Comparison of ENCODE assay signal across 22 cellular contexts in the genomic region with DNA sequence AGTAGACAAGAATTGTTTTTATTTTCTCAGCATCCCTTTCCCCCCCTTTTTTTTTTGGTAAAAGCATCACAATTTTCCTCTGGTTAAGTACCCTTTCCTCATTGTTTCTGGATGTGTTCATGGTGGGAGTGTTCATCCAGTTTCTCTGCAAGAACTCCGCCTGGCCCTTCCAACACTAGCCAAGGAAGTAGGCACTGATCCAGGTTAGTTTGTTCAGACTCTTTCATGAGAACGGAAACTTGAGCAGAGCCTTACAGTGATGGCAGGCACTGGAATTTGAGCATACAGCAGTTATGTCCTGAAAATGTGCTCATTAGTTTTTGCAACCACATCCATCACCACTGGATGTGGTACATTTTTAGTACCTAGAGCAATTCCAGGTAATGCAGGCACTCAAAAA.
"Had no signal": no experiment of that assay in that cellular context is flagged by ENCODE, and none has a peak within 500 bp of the region (broad histone marks: within the 10 kb centered on the region; RNA-seq: fewer than 3 reads in every experiment).

No MANE protein-coding gene starts in this region.

- DNase-seq: activated CD4-positive, alpha-beta T cell treated with anti-CD3 and anti-CD28 coated beads for 1 hour; activated CD4-positive, alpha-beta T cell treated with anti-CD3 and anti-CD28 coated beads, Interleukin-2, amount 50 U/mL, for 4 hours; activated naive CD4-positive, alpha-beta T cell treated with anti-CD3 and anti-CD28 coated beads for 36 hours; activated naive CD8-positive, alpha-beta T cell treated with anti-CD3 and anti-CD28 coated beads, Interleukin-2, amount 50 U/mL, for 24 hours; activated T-cell treated with anti-CD3 and anti-CD28 coated beads for 4 hours; aorta; central memory CD4-positive, alpha-beta T cell; cortex of kidney; effector CD8-positive, alpha-beta T cell; foreskin keratinocyte; glutamatergic neuron; kidney glomerular epithelial cell; left ventricle myocardium superior; mesenchymal stem cell; stimulated activated CD4-positive, alpha-beta T cell treated with anti-CD3 and anti-CD28 coated beads, Interleukin-4, amount 100 ng/mL, for 4 hours; stimulated activated CD8-positive, alpha-beta memory T cell treated with anti-CD3 and anti-CD28 coated beads, Interleukin-4, amount 100 ng/mL, for 48 hours; stimulated activated naive CD4-positive, alpha-beta T cell treated with Interleukin-2 at 50 U/mL for 16 hours; trophoblast cell had no signal

- H3K36me3 ChIP-seq: right atrium auricular region had no signal

- ATAC-seq: activated naive CD8-positive, alpha-beta T cell treated with anti-CD3 and anti-CD28 coated beads, Interleukin-2, amount 50 U/mL, for 24 hours; foreskin keratinocyte; left ventricle myocardium superior; natural killer cell treated with Interleukin-12 subunit alpha and Interleukin-12 subunit beta and Interleukin-15 and Interleukin-18, amount 100 ng/mL, for 72 hours had no signal

- H3K4me3 ChIP-seq: right atrium auricular region, smooth muscle cell had no signal

- H3K9me3 ChIP-seq: right atrium auricular region had no signal

- H3K27me3 ChIP-seq: foreskin keratinocyte, right atrium auricular region had no signal

- H3K27ac ChIP-seq: foreskin keratinocyte, right atrium auricular region, VCaP had no signal

- H3K4me1 ChIP-seq: right atrium auricular region had no signal
